In the genomic region with DNA sequence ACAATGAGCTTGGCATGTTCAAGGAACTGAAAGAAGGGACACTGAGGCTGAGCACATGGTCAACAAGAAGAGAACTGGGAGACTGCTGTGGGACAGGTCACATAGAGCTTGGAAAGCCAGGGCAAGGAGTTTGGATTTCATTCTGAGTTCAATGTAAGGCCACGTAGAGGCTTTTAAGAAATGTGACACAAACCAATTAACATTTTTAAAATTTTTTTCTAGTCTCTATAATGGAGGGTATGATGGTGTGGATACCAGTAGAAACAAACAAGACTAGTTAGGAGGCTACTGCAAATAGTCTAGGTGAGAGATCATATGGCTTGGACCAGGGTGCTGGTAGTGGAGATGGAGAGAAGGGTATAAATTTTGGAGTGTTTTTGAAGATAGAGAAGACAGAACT, we compare ENCODE assay signal across 20 cellular contexts.
"Had no signal": no experiment of that assay in that cellular context is flagged by ENCODE, and none has a peak within 500 bp of the region (broad histone marks: within the 10 kb centered on the region; RNA-seq: fewer than 3 reads in every experiment).

No MANE protein-coding gene starts in this region.

- ATAC-seq: activated CD4-positive, CD25-positive, alpha-beta regulatory T cell treated with anti-CD3 and anti-CD28 coated beads, Interleukin-2, amount 50 U/mL, for 24 hours; effector memory CD8-positive, alpha-beta T cell; natural killer cell had no signal

- FAIRE-seq: bronchial epithelial cell had no signal

- H3K27ac ChIP-seq: adrenal gland, esophagus squamous epithelium, neutrophil, sigmoid colon, suprapubic skin, vagina had no signal

- H3K9me3 ChIP-seq: adrenal gland, esophagus squamous epithelium, neutrophil, sigmoid colon, suprapubic skin, vagina had no signal

- H3K27ac Mint-ChIP-seq: dendritic cell treated with granulocyte-macrophage colony-stimulating factor and Interleukin-4, amounts not matched to agents 40 ng/mL and 50 ng/mL, for 4 days; effector memory CD8-positive, alpha-beta T cell; natural killer cell had no signal

- H3K36me3 ChIP-seq: adrenal gland, esophagus squamous epithelium, neutrophil, sigmoid colon, suprapubic skin, vagina had no signal

- H3K36me3 Mint-ChIP-seq: natural killer cell had no signal

- H3K4me3 Mint-ChIP-seq: dendritic cell treated with granulocyte-macrophage colony-stimulating factor and Interleukin-4, amounts not matched to agents 40 ng/mL and 50 ng/mL, for 4 days; effector memory CD8-positive, alpha-beta T cell; natural killer cell had no signal

- H3K9me3 Mint-ChIP-seq: dendritic cell treated with granulocyte-macrophage colony-stimulating factor and Interleukin-4, amounts not matched to agents 40 ng/mL and 50 ng/mL, for 4 days; effector memory CD8-positive, alpha-beta T cell; natural killer cell had no signal

- H3K4me3 ChIP-seq: adrenal gland, esophagus squamous epithelium, sigmoid colon, suprapubic skin, vagina had no signal

- H3K27me3 Mint-ChIP-seq: effector memory CD8-positive, alpha-beta T cell had no signal

- DNase-seq: activated CD8-positive, alpha-beta memory T cell treated with anti-CD3 and anti-CD28 coated beads for 24 hours; activated CD8-positive, alpha-beta memory T cell treated with anti-CD3 and anti-CD28 coated beads, Interleukin-2, amount 50 U/mL, for 48 hours; activated effector memory CD4-positive, alpha-beta T cell treated with anti-CD3 and anti-CD28 coated beads, Interleukin-2, amount 50 U/mL, for 16 hours; activated naive CD4-positive, alpha-beta T cell treated with anti-CD3 and anti-CD28 coated beads, Interleukin-2, amount 50 U/mL, for 16 hours; activated T-cell treated with anti-CD3 and anti-CD28 coated beads, Interleukin-2, amount 50 U/mL, for 48 hours; adrenal gland; effector memory CD8-positive, alpha-beta T cell; esophagus squamous epithelium; mesendoderm; natural killer cell; sigmoid colon; stimulated activated naive CD4-positive, alpha-beta T cell treated with Interleukin-2 at 50 U/mL for 16 hours; T-helper 1 cell; T1000 had no signal

- H3K27me3 ChIP-seq: adrenal gland, esophagus squamous epithelium, neutrophil, sigmoid colon, suprapubic skin, vagina had no signal
